In the genomic region with DNA sequence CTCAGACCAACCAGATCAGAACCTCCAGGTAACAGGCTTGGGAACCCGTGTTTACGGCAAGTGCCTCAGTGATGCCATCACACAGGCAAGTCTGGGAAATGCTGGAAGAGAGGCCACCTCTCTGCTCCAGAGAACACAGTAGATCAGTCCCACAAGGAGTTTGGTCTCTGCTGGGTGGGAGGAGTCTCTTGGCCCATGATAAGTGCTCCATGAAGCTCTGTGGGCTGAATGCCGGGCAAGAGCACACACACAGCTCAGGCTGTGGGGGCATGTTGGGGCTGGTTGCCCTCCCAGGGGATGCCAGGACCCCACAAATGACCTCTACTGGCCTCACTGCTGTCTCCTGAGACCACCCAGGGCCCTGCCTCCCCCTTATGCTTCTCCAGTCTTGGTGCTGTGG, we compare ENCODE assay signal across 20 cellular contexts.
A peak's percentile ranks its signal among the peaks of the same experiment; 100 is the strongest.
DNase-seq lines count a peak whose midpoint lies in the region; ATAC-seq and TF ChIP-seq lines count a peak whose summit lies in the region.
"Had no signal": no experiment of that assay in that cellular context is flagged by ENCODE, and none has a peak within 500 bp of the region (broad histone marks: within the 10 kb centered on the region; RNA-seq: fewer than 3 reads in every experiment).

No MANE protein-coding gene starts in this region.

- H3K9ac ChIP-seq in SK-N-MC (ENCODE audit: insufficient read length): no peak overlapping the region
- H3K9ac ChIP-seq: GM23248 had no signal

- TF ChIP-seq EP300 in esophagus muscularis mucosa (IDR thresholded peaks at IDR 0.05): no peak

- H3K9me3 ChIP-seq in SK-N-MC (ENCODE audit: low read depth, low read length) (no peaks in the 10 kb centered on the region), esophagus muscularis mucosa (no peaks in the 10 kb centered on the region), lower lobe of right lung (no peaks in the 10 kb centered on the region), spleen (no peaks in the 10 kb centered on the region)
- H3K9me3 ChIP-seq: A549 had no signal

- H3K4me3 ChIP-seq in SK-N-MC (peak overlapping the region; percentile 4; the same call in 1 of the 2 replicates), esophagus muscularis mucosa (no peak overlapping the region), lower lobe of right lung (no peak overlapping the region), spleen (no peak overlapping the region)
- H3K4me3 ChIP-seq: A549, GM12878, GM23248 had no signal

- H3K27me3 ChIP-seq in esophagus muscularis mucosa: peaks cover 0 to 5% (median 0%) of the 10 kb centered on the region in 4 donors
- no peaks in the 10 kb centered on the region for H3K27me3 ChIP-seq in lower lobe of right lung (ENCODE audit: low read depth)
- peaks cover 0 to 14% (median 0%) of the 10 kb centered on the region in 7 donors for H3K27me3 ChIP-seq in spleen (replicated peaks in 1 of 7)

- DNase-seq in SK-N-MC (ENCODE audit: low read depth, low spot score): no peak
- peak; percentile 66 for DNase-seq in esophagus muscularis mucosa (ENCODE audit: extremely low spot score)
- no peak for DNase-seq in lower lobe of right lung
- DNase-seq in spleen: no peak
- no peak for DNase-seq in SW 1271 (lab: John Stamatoyannopoulos, UW)
- DNase-seq in SW480 (ENCODE audit: low spot score): no peak
- DNase-seq in GM03348 (ENCODE audit: low spot score): no peak
- DNase-seq: 8988T; C1 segment of cervical spinal cord; Calu3; CD4-positive, alpha-beta memory T cell; COR-L47; DMS53; DND-41; GM23248; H7; HCEC 1CT had no signal

- H3K36me3 ChIP-seq in SK-N-MC (ENCODE audit: insufficient read depth, low read length) (no peaks in the 10 kb centered on the region), esophagus muscularis mucosa (no peaks in the 10 kb centered on the region), lower lobe of right lung (no peaks in the 10 kb centered on the region), spleen (no peaks in the 10 kb centered on the region)

- H3K4me1 ChIP-seq in esophagus muscularis mucosa: peaks cover 0 to 5% (median 2%) of the 10 kb centered on the region in 4 donors
- peaks cover 6% of the 10 kb centered on the region for H3K4me1 ChIP-seq in lower lobe of right lung
- H3K4me1 ChIP-seq in spleen: peaks cover 0 to 30% (median 14%) of the 10 kb centered on the region in 6 donors
- H3K4me1 ChIP-seq: A549 had no signal

- TF ChIP-seq CTCF in esophagus muscularis mucosa (IDR thresholded peaks at IDR 0.05) (no peak), lower lobe of right lung (IDR thresholded peaks at IDR 0.05) (no peak), spleen (IDR thresholded peaks at IDR 0.05 in 8 of 11, conservative IDR thresholded peaks at IDR 0.05 in 3 of 11) (no peak)

- 82% methylated on average over 2 of the region's 3 CpGs for WGBS in esophagus muscularis mucosa
- 58 to 87% (median 73%) methylated on average over 3 of the region's 3 CpGs for WGBS in spleen, 5 donors

- ATAC-seq in lower lobe of right lung (no peak), HG03280 (IDR thresholded peaks at IDR 0.05; ENCODE audit: unreplicated experiment) (no peak)
- ATAC-seq: A549, GM12878 had no signal

- peak overlapping the region; percentile 27 for H3K27ac ChIP-seq in SK-N-MC
- H3K27ac ChIP-seq in esophagus muscularis mucosa (replicated peaks in 1 of 4): no peak overlapping the region
- peak overlapping the region; percentile 48 for H3K27ac ChIP-seq in lower lobe of right lung
- peak overlapping the region in 7 of 8 donors; percentile 0 to 63 (median 53) for H3K27ac ChIP-seq in spleen
- H3K27ac ChIP-seq: A549, GM23248 had no signal

- TF ChIP-seq POLR2A in esophagus muscularis mucosa (IDR thresholded peaks at IDR 0.05; ENCODE audit: low read depth): no peak
- TF ChIP-seq POLR2A in spleen (IDR thresholded peaks at IDR 0.05): no peak

- intact Hi-C loops in esophagus muscularis mucosa (cut with DNase I) (no loop called here), lower lobe of right lung (cut with DNase I) (no loop called here), spleen (cut with DNase I; ENCODE audit: low total_unique reads) (no loop called here)

Comparison
In these comparisons a context has a peak if more than half of its experiments do, and no peak if none do; other contexts are left out.
1. H3K27ac ChIP-seq: peak in SK-N-MC (single experiment), lower lobe of right lung (single experiment) and spleen (7 of 8); none in esophagus muscularis mucosa (0 of 4).